In genomic region chr15:40439461-40440299, GRCh38 we compare ENCODE assay signal across 8 cellular contexts.
DNase-seq lines count a peak whose midpoint lies in the region; ATAC-seq and TF ChIP-seq lines count a peak whose summit lies in the region.

No MANE protein-coding gene starts in this region.

- H3K4me3 ChIP-seq in ACC112 (ENCODE audit: low read depth, low read length) (peak overlapping the region; percentile 79), GM08714 (ENCODE audit: low read length) (peak overlapping the region; percentile 60; the same call in 1 of the 2 replicates)

- POLR2A ChIA-PET in RWPE1 (lab: Yijun Ruan, JAX; ENCODE audit: low non-redundant PET) = interaction anchor here (0.5 kb wide), 1 partner anchor 133 kb away, joined by 8 read pairs; no protein-coding TSS in a partner anchor

- H3K4me1 Mint-ChIP-seq in central memory CD8-positive, alpha-beta T cell = peaks cover 75% of the 10 kb centered on the region
- H3K4me1 Mint-ChIP-seq in stimulated activated memory B cell treated with anti-CD40 and anti-IgM and Interleukin-4, amounts not matched to agents 10 μg/mL and 1 μg/mL and 100 μg/mL, for 72 hours = peaks cover 73% of the 10 kb centered on the region

- peak overlapping the region; percentile 90 for H3K4me3 Mint-ChIP-seq in central memory CD8-positive, alpha-beta T cell
- H3K4me3 Mint-ChIP-seq in stimulated activated memory B cell treated with anti-CD40 and anti-IgM and Interleukin-4, amounts not matched to agents 10 μg/mL and 1 μg/mL and 100 μg/mL, for 72 hours = peak overlapping the region; percentile 97

- peak overlapping the region; percentile 88 for H3K27ac Mint-ChIP-seq in central memory CD8-positive, alpha-beta T cell (ENCODE audit: low read depth)
- peak overlapping the region; percentile 87 for H3K27ac Mint-ChIP-seq in stimulated activated memory B cell treated with anti-CD40 and anti-IgM and Interleukin-4, amounts not matched to agents 10 μg/mL and 1 μg/mL and 100 μg/mL, for 72 hours

- H3K9me3 Mint-ChIP-seq in central memory CD8-positive, alpha-beta T cell = no peaks in the 10 kb centered on the region
- no peaks in the 10 kb centered on the region for H3K9me3 Mint-ChIP-seq in stimulated activated memory B cell treated with anti-CD40 and anti-IgM and Interleukin-4, amounts not matched to agents 10 μg/mL and 1 μg/mL and 100 μg/mL, for 72 hours

- no peak overlapping the region for H3K27ac ChIP-seq in ACC112 (ENCODE audit: low read depth, low read length)
- H3K27ac ChIP-seq in RWPE1 = peak overlapping the region; percentile 79
- H3K27ac ChIP-seq in layer of hippocampus (ENCODE audit: low read depth, low read length) = peak overlapping the region; percentile 18

- CTCF ChIA-PET in RWPE1 (lab: Yijun Ruan, JAX) = interaction anchor here (0.5 to 1.4 kb wide), 8 partner anchors 15 to 307 kb away, joined by 4 to 9 read pairs (median 5); no protein-coding TSS in a partner anchor

- peak; percentile 7 for ATAC-seq in central memory CD8-positive, alpha-beta T cell (replicated peaks; ENCODE audit: extremely low read depth, poor library complexity, severe bottlenecking)
- no peak for ATAC-seq in stimulated activated memory B cell treated with anti-CD40 and anti-IgM and Interleukin-4, amounts not matched to agents 10 μg/mL and 1 μg/mL and 100 μg/mL, for 72 hours
- no peak for ATAC-seq in GM18870 (IDR thresholded peaks at IDR 0.05; ENCODE audit: unreplicated experiment)

- DNase-seq in RWPE1 (ENCODE audit: low spot score) (no peak), NCI-H345 (lab: John Stamatoyannopoulos, UW) (no peak)
- DNase-seq in central memory CD8-positive, alpha-beta T cell (ENCODE audit: low spot score in 2 of 2) = no peak

- peaks cover 9% of the 10 kb centered on the region for H3K36me3 Mint-ChIP-seq in central memory CD8-positive, alpha-beta T cell (ENCODE audit: insufficient read depth)
- no peaks in the 10 kb centered on the region for H3K36me3 Mint-ChIP-seq in stimulated activated memory B cell treated with anti-CD40 and anti-IgM and Interleukin-4, amounts not matched to agents 10 μg/mL and 1 μg/mL and 100 μg/mL, for 72 hours

- peaks cover 36% of the 10 kb centered on the region for H3K27me3 ChIP-seq in ACC112 (ENCODE audit: insufficient read depth, low read length)
- H3K27me3 ChIP-seq in layer of hippocampus (ENCODE audit: control insufficient read depth, insufficient read depth, low read length) = peaks cover 3% of the 10 kb centered on the region

- H2AFZ ChIP-seq in ACC112 (ENCODE audit: low read length, unreplicated experiment) = peak overlapping the region; percentile 66

- no peaks in the 10 kb centered on the region for H3K36me3 ChIP-seq in ACC112 (ENCODE audit: insufficient read depth, low read length)

- peaks cover 26% of the 10 kb centered on the region for H3K79me2 ChIP-seq in ACC112 (ENCODE audit: control insufficient read depth, insufficient read depth, low read length, unreplicated experiment)

- H3K4me1 ChIP-seq in ACC112 (ENCODE audit: control insufficient read depth, insufficient read depth, low read length, unreplicated experiment) = peaks cover 18% of the 10 kb centered on the region

- H3K27me3 Mint-ChIP-seq in central memory CD8-positive, alpha-beta T cell = peaks cover 36% of the 10 kb centered on the region
- peaks cover 47% of the 10 kb centered on the region for H3K27me3 Mint-ChIP-seq in stimulated activated memory B cell treated with anti-CD40 and anti-IgM and Interleukin-4, amounts not matched to agents 10 μg/mL and 1 μg/mL and 100 μg/mL, for 72 hours

- TF ChIP-seq CTCF in RWPE1 (conservative IDR thresholded peaks at IDR 0.05; ENCODE audit: low read depth) = no peak
